Comparison of ENCODE assay signal across 8 cellular contexts in the genomic region with DNA sequence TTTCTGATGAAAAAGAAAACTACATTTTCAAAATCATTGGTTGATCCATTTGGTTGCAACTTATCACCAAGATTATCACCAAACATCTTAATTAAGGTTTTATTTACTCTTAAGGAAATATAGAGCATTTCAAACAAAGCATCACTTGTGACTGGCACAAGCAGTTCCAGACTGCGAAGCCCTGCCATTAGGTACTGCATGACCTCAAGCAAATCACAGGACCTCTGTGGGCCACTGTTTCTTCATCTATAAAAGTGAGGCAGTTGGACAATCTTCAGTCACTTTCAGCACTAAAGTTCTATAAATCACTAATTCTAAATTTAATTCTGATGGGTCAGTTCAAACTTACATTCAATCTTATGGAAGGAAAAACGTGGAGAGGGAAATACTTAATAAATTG. TPM values are rescaled to one million over a fixed set of nuclear protein-coding genes. Genes with fewer than 3 reads are reported as not detected.
DNase-seq lines count a peak whose midpoint lies in the region; ATAC-seq and TF ChIP-seq lines count a peak whose summit lies in the region.

No MANE protein-coding gene starts in this region.

- DNase-seq in Right ventricle myocardium superior: no peak
- DNase-seq in left cardiac atrium: no peak
- no peak for DNase-seq in activated B cell treated with CpG ODN at 0.5 μM for 24 hours
- DNase-seq in left lung: no peak
- no peak for DNase-seq in NCI-H446 (lab: John Stamatoyannopoulos, UW)
- DNase-seq in activated CD8-positive, alpha-beta memory T cell treated with anti-CD3 and anti-CD28 coated beads, Interleukin-2, amount 50 U/mL, for 48 hours: no peak

- no peaks in the 10 kb centered on the region for H3K27me3 ChIP-seq in left lung

- 71% methylated on average over 2 of the region's 2 CpGs for WGBS in urinary bladder

- peak overlapping the region; percentile 92 for H3K27ac Mint-ChIP-seq in activated B cell treated with CpG ODN at 0.5 μM for 24 hours

- peaks cover 12 to 59% of the 10 kb centered on the region in 2 donors for H3K4me1 ChIP-seq in left lung
- no peaks in the 10 kb centered on the region for H3K4me1 ChIP-seq in urinary bladder (ENCODE audit: insufficient read depth)

- H3K27me3 Mint-ChIP-seq in activated B cell treated with CpG ODN at 0.5 μM for 24 hours: no peaks in the 10 kb centered on the region

- ATAC-seq in Right ventricle myocardium superior (ENCODE audit: poor library complexity): peak; percentile 40
- no peak for ATAC-seq in left cardiac atrium
- ATAC-seq in activated B cell treated with CpG ODN at 0.5 μM for 24 hours (ENCODE audit: low read depth): peak; percentile 36
- peak; percentile 55 for ATAC-seq in left lung
- ATAC-seq in HG03025 (IDR thresholded peaks at IDR 0.05; ENCODE audit: low FRiP score, unreplicated experiment): no peak

- POLR2A ChIA-PET in activated B cell treated with CpG ODN at 0.5 μM for 24 hours (lab: Charles Lee): interaction anchor here (0.8 to 7.9 kb wide), 12 partner anchors 10 to 352 kb away, joined by 3 to 118 read pairs (median 6); a partner anchor contains a TSS

- intact Hi-C loops in Right ventricle myocardium superior (cut with DNase I) (no loop called here), left cardiac atrium (cut with DNase I) (no loop called here), activated B cell treated with CpG ODN at 0.5 μM for 24 hours (cut with micrococcal nuclease) (loop anchor here (1.0 to 10.0 kb wide), 3 partner anchors 10 to 1258 kb away; a partner anchor contains a TSS), left lung (cut with DNase I) (no loop called here)

- no peaks in the 10 kb centered on the region for H3K9me3 ChIP-seq in left lung

- H3K36me3 Mint-ChIP-seq in activated B cell treated with CpG ODN at 0.5 μM for 24 hours (ENCODE audit: low read depth): peaks cover 42% of the 10 kb centered on the region

- CTCF ChIA-PET in activated B cell treated with CpG ODN at 0.5 μM for 24 hours (lab: Charles Lee): interaction anchor here (2.1 to 2.4 kb wide), 2 partner anchors 37 to 43 kb away, joined by 9 to 11 read pairs; no protein-coding TSS in a partner anchor

- H3K36me3 ChIP-seq in left lung (no peaks in the 10 kb centered on the region), urinary bladder (ENCODE audit: insufficient read depth) (no peaks in the 10 kb centered on the region)

- no peak for TF ChIP-seq CTCF in activated B cell treated with CpG ODN at 0.5 μM for 24 hours (IDR thresholded peaks at IDR 0.05)
- TF ChIP-seq CTCF in left lung (IDR thresholded peaks at IDR 0.05): no peak

- H3K4me3 ChIP-seq in left lung (peak overlapping the region in 1 of 2 donors; percentile 44), urinary bladder (ENCODE audit: low read depth, low read length) (no peak overlapping the region)

- no peaks in the 10 kb centered on the region for H3K9me3 Mint-ChIP-seq in activated B cell treated with CpG ODN at 0.5 μM for 24 hours

- peak overlapping the region; percentile 94 for H3K4me3 Mint-ChIP-seq in activated B cell treated with CpG ODN at 0.5 μM for 24 hours

- peaks cover 57% of the 10 kb centered on the region for H3K4me1 Mint-ChIP-seq in activated B cell treated with CpG ODN at 0.5 μM for 24 hours

- peak overlapping the region; percentile 90 to 97 for H3K27ac ChIP-seq in left lung
- H3K27ac ChIP-seq in urinary bladder (ENCODE audit: low read depth): peak overlapping the region; percentile 41

RNA-seq across cellular contexts. Expression of a gene that starts 2.0 kb away (rescaled TPM):
- total RNA-seq in Right ventricle myocardium superior (33.9 TPM), left cardiac atrium (10 to 100 TPM; 40.1 to 50.7 TPM), activated B cell treated with CpG ODN at 0.5 μM for 24 hours (129 and 136 TPM in 2 replicates), left lung (10 to 100 TPM; 58.5 to 84.6 TPM), urinary bladder (83.9 TPM)
- polyA plus RNA-seq in urinary bladder: 57.4 TPM

RNA-seq across cellular contexts. Expression of a gene that starts 44.2 kb away (rescaled TPM):
- total RNA-seq in Right ventricle myocardium superior (18.6 TPM), left cardiac atrium (10 to 100 TPM; 14.3 to 15.8 TPM), activated B cell treated with CpG ODN at 0.5 μM for 24 hours (8.6 and 9.0 TPM in 2 replicates), left lung (1 to 10 TPM; 7.2 to 8.0 TPM), urinary bladder (14.5 TPM)
- polyA plus RNA-seq in urinary bladder: 14.5 TPM

Comparison
In these comparisons a context has a peak if more than half of its experiments do, and no peak if none do; other contexts are left out.
1. ATAC-seq: peak in Right ventricle myocardium superior (single experiment), activated B cell treated with CpG ODN at 0.5 μM for 24 hours (single experiment) and left lung (single experiment); none in left cardiac atrium (0 of 2) and HG03025 (single experiment).